ENCODE assay signal across 19 cellular contexts in genomic region chr20:50555687-50556086, GRCh38. TPM values are rescaled to one million over a fixed set of nuclear protein-coding genes. Genes with fewer than 3 reads are reported as not detected.
DNase-seq lines count a peak whose midpoint lies in the region; ATAC-seq, FAIRE-seq and TF ChIP-seq lines count a peak whose summit lies in the region.
"Had no signal": no experiment of that assay in that cellular context is flagged by ENCODE, and none has a peak within 500 bp of the region (broad histone marks: within the 10 kb centered on the region; RNA-seq: fewer than 3 reads in every experiment).

No MANE protein-coding gene starts in this region.

- 0 out of 2 replicates have a peak, but pooled peaks have one; percentile 7 for TF ChIP-seq EP300 in K562 (IDR thresholded peaks at IDR 0.05; ENCODE audit: low read length)

- H3K9me3 ChIP-seq in K562 (replicated peaks; ENCODE audit: control insufficient read depth, insufficient read depth, low read depth, low read length): no peaks in the 10 kb centered on the region

- peak; percentile 16 for ATAC-seq in Right ventricle myocardium superior (ENCODE audit: poor library complexity)
- no peak for ATAC-seq in K562
- ATAC-seq: HepG2 had no signal

- no TSS peak for BruUV-seq in K562 (replicated peaks; lab: Mats Ljungman, UMichigan)

- H3K36me3 Mint-ChIP-seq in activated CD4-positive, alpha-beta memory T cell treated with anti-CD3 and anti-CD28 coated beads for 36 hours: peaks cover 37% of the 10 kb centered on the region
- peaks cover 33% of the 10 kb centered on the region for H3K36me3 Mint-ChIP-seq in activated CD4-positive, alpha-beta memory T cell treated with anti-CD3 and anti-CD28 coated beads, Interleukin-2, amount 10 ng/mL, durations not matched to agents 7 days and 5 days (ENCODE audit: low read depth)

- H3K4me1 Mint-ChIP-seq in activated CD4-positive, alpha-beta memory T cell treated with anti-CD3 and anti-CD28 coated beads for 36 hours (ENCODE audit: low read depth): peaks cover 44% of the 10 kb centered on the region
- peaks cover 28% of the 10 kb centered on the region for H3K4me1 Mint-ChIP-seq in activated CD4-positive, alpha-beta memory T cell treated with anti-CD3 and anti-CD28 coated beads, Interleukin-2, amount 10 ng/mL, durations not matched to agents 7 days and 5 days

- FAIRE-seq in K562 (lab: Jason Lieb, UNC): no peak
- FAIRE-seq: A204.1, HepG2 had no signal

- no peak for TF ChIP-seq RAD21 in K562 (CRISPR knock-in tag; conservative IDR thresholded peaks at IDR 0.05 in 1 of 2, IDR thresholded peaks at IDR 0.05 in 1 of 2)

- no peak overlapping the region for H3K4me3 ChIP-seq in K562
- H3K4me3 ChIP-seq: PC-9 had no signal

- H3K9me1 ChIP-seq in K562 (ENCODE audit: control insufficient read depth, insufficient read depth, low read length): no peaks in the 10 kb centered on the region

- no peak overlapping the region for H3K4me3 Mint-ChIP-seq in activated CD4-positive, alpha-beta memory T cell treated with anti-CD3 and anti-CD28 coated beads for 36 hours
- H3K4me3 Mint-ChIP-seq in activated CD4-positive, alpha-beta memory T cell treated with anti-CD3 and anti-CD28 coated beads, Interleukin-2, amount 10 ng/mL, durations not matched to agents 7 days and 5 days: no peak overlapping the region
- H3K4me3 Mint-ChIP-seq: CD4-positive, alpha-beta T cell; HFFc6 had no signal

- no peaks in the 10 kb centered on the region for H3K9me3 Mint-ChIP-seq in activated CD4-positive, alpha-beta memory T cell treated with anti-CD3 and anti-CD28 coated beads for 36 hours
- no peaks in the 10 kb centered on the region for H3K9me3 Mint-ChIP-seq in activated CD4-positive, alpha-beta memory T cell treated with anti-CD3 and anti-CD28 coated beads, Interleukin-2, amount 10 ng/mL, durations not matched to agents 7 days and 5 days
- H3K9me3 Mint-ChIP-seq: CD4-positive, alpha-beta T cell; HFFc6 had no signal

- peaks cover 87% of the 10 kb centered on the region for H3K79me2 ChIP-seq in K562 (ENCODE audit: control insufficient read depth, insufficient read depth, low read length)

- intact Hi-C loops in activated CD4-positive, alpha-beta memory T cell treated with anti-CD3 and anti-CD28 coated beads for 36 hours (cut with micrococcal nuclease): no loop called here
- intact Hi-C loops in Right ventricle myocardium superior (cut with DNase I) (no loop called here), cardiac septum (cut with DNase I) (no loop called here), K562 (cut with micrococcal nuclease) (no loop called here)

- H3K36me3 ChIP-seq in K562 (ENCODE audit: control insufficient read depth, insufficient read depth, low read length): peaks cover 38% of the 10 kb centered on the region

- H3K9ac ChIP-seq in K562 (ENCODE audit: insufficient read depth in 1 of 2, low read depth in 2 of 2, low read length in 2 of 2): no peak overlapping the region

- POLR2A ChIA-PET in activated CD4-positive, alpha-beta memory T cell treated with anti-CD3 and anti-CD28 coated beads for 36 hours (lab: Charles Lee): interaction anchor here (1.7 kb wide), 1 partner anchor 39 kb away, joined by 4 read pairs; no protein-coding TSS in a partner anchor
- POLR2A ChIA-PET in activated CD4-positive, alpha-beta memory T cell treated with anti-CD3 and anti-CD28 coated beads, Interleukin-2, amount 10 ng/mL, durations not matched to agents 7 days and 5 days (lab: Charles Lee): no interaction called here
- POLR2A ChIA-PET in K562 (lab: Yijun Ruan, JAX): interaction anchor here (0.6 to 1.3 kb wide), 4 partner anchors 14 to 90 kb away, joined by 3 to 4 read pairs (median 4); no protein-coding TSS in a partner anchor

- H4K20me1 ChIP-seq in K562 (replicated peaks; ENCODE audit: control insufficient read depth, insufficient read depth, low read length): no peaks in the 10 kb centered on the region; the same call in 1 of the 2 replicates

- 13% methylated on average over 5 of the region's 5 CpGs for WGBS in K562 (ENCODE audit: insufficient coverage, low coverage, missing lambda C conversion rate)

- no peaks in the 10 kb centered on the region for H3K27me3 Mint-ChIP-seq in activated CD4-positive, alpha-beta memory T cell treated with anti-CD3 and anti-CD28 coated beads for 36 hours
- no peaks in the 10 kb centered on the region for H3K27me3 Mint-ChIP-seq in activated CD4-positive, alpha-beta memory T cell treated with anti-CD3 and anti-CD28 coated beads, Interleukin-2, amount 10 ng/mL, durations not matched to agents 7 days and 5 days
- H3K27me3 Mint-ChIP-seq: CD4-positive, alpha-beta T cell had no signal

- TF ChIP-seq CTCF in K562 (IDR thresholded peaks at IDR 0.05 in 2 of 3, conservative IDR thresholded peaks at IDR 0.05 in 1 of 3; ENCODE audit: insufficient read depth in 2 of 3, low read depth in 1 of 3, low read length in 3 of 3): no peak

- CTCF ChIA-PET in activated CD4-positive, alpha-beta memory T cell treated with anti-CD3 and anti-CD28 coated beads for 36 hours (lab: Charles Lee): interaction anchor here (0.7 to 1.9 kb wide), 3 partner anchors 8 to 15 kb away, joined by 3 to 5 read pairs (median 5); no protein-coding TSS in a partner anchor
- CTCF ChIA-PET in activated CD4-positive, alpha-beta memory T cell treated with anti-CD3 and anti-CD28 coated beads, Interleukin-2, amount 10 ng/mL, durations not matched to agents 7 days and 5 days (lab: Charles Lee): no interaction called here
- CTCF ChIA-PET in K562 (lab: Yijun Ruan, JAX; ENCODE audit: low intra/inter-chr PET ratio): no interaction called here

- no peaks in the 10 kb centered on the region for H3K27me3 ChIP-seq in K562 (ENCODE audit: control insufficient read depth in 2 of 2, insufficient read depth in 2 of 2, low read length in 2 of 2)

- H3K4me2 ChIP-seq in K562 (ENCODE audit: insufficient read depth, low read length): no peak overlapping the region
- H3K4me2 ChIP-seq: PC-9 had no signal

- peak overlapping the region; percentile 55 for H3K27ac Mint-ChIP-seq in activated CD4-positive, alpha-beta memory T cell treated with anti-CD3 and anti-CD28 coated beads for 36 hours
- no peak overlapping the region for H3K27ac Mint-ChIP-seq in activated CD4-positive, alpha-beta memory T cell treated with anti-CD3 and anti-CD28 coated beads, Interleukin-2, amount 10 ng/mL, durations not matched to agents 7 days and 5 days
- H3K27ac Mint-ChIP-seq: CD4-positive, alpha-beta T cell; HFFc6 had no signal

- no peak for DNase-seq in activated CD4-positive, alpha-beta memory T cell treated with anti-CD3 and anti-CD28 coated beads for 36 hours
- DNase-seq in activated CD4-positive, alpha-beta memory T cell treated with anti-CD3 and anti-CD28 coated beads, Interleukin-2, amount 10 ng/mL, durations not matched to agents 7 days and 5 days: no peak
- DNase-seq in Right ventricle myocardium superior (no peak), cardiac septum (ENCODE audit: low spot score) (no peak), K562 (ENCODE audit: extremely low read depth in 1 of 4, low spot score in 3 of 4) (no peak), medulla oblongata (ENCODE audit: extremely low spot score) (no peak), NCI-H146 treated with DMSO at 0.1 percent for 48 hours (lab: John Stamatoyannopoulos, UW; ENCODE audit: unreplicated experiment) (no peak)
- DNase-seq: Caco-2; CD4-positive, alpha-beta T cell; H7; HFFc6; KG1; NCI-H1105 treated with DMSO at 0.1 percent for 48 hours; NCI-H1694 treated with DMSO at 0.1 percent for 48 hours; NCI-H226; NCI-H526; PC-9 had no signal

- TF ChIP-seq POLR2A in K562 (conservative IDR thresholded peaks at IDR 0.05): no peak

- H3K27ac ChIP-seq in K562 (ENCODE audit: extremely low read depth, low read depth, low read length): no peak overlapping the region
- H3K27ac ChIP-seq: PC-9 had no signal

- peaks cover 4 to 7% of the 10 kb centered on the region in 2 experiments; a peak in 4 of 5 replicates for H3K4me1 ChIP-seq in K562 (replicated peaks in 1 of 2; ENCODE audit: control insufficient read depth in 2 of 2, insufficient read depth in 2 of 2, low read length in 2 of 2)
- H3K4me1 ChIP-seq: Caco-2 had no signal

- no peak overlapping the region for H2AFZ ChIP-seq in K562 (ENCODE audit: low read depth, low read length)
- H2AFZ ChIP-seq: PC-9 had no signal

- in situ Hi-C loops in K562 (cut with MboI): no loop called here

TF ChIP-seq in K562, 482 proteins besides CTCF, POLR2A, EP300 and RAD21 (continues in another document):
- no peak for TF ChIP-seq PHB2 (IDR thresholded peaks at IDR 0.05; ENCODE audit: low read depth)
- TF ChIP-seq ZEB2 (IDR thresholded peaks at IDR 0.05): no peak

RNA-seq across cellular contexts. Expression of gene PTPN1, which starts 45.5 kb away (rescaled TPM):
- 10 to 100 TPM; 80.6 to 83.4 TPM for total RNA-seq in activated CD4-positive, alpha-beta memory T cell treated with anti-CD3 and anti-CD28 coated beads for 36 hours
- total RNA-seq in activated CD4-positive, alpha-beta memory T cell treated with anti-CD3 and anti-CD28 coated beads, Interleukin-2, amount 10 ng/mL, durations not matched to agents 7 days and 5 days: 10 to 100 TPM; 79.6 to 80.5 TPM
- total RNA-seq in Right ventricle myocardium superior (20.1 TPM), cardiac septum (34.2 TPM), K562 (2014; rRNA removed) (56.4 and 69.8 TPM in 2 replicates), K562 (2014; rRNA removed; fragmentation: Illumina TruSeq; extraction: Trizol) (44.5 and 49.4 TPM in 2 replicates), K562 (2015; rRNA removed; fragmentation: Illumina TruSeq; extraction: Trizol) (58.5 and 58.9 TPM in 2 replicates), K562 (2021) (71.9 and 80.4 TPM in 2 replicates)
- total RNA-seq in K562 (2011; cell fraction: chromatin; rRNA removed; ENCODE audit: low replicate concordance): 39.8 and 48.2 TPM in 2 replicates
- total RNA-seq in K562 (2011; cell fraction: nucleolus; rRNA removed): 25.1 and 26.7 TPM in 2 replicates
- total RNA-seq in K562 (2011; cell fraction: nucleoplasm; rRNA removed): 44.3 and 59.5 TPM in 2 replicates
- polyA plus RNA-seq in K562 (2011; rRNA removed) (31.5 and 53.1 TPM in 2 replicates), K562 (2014; fragmentation: Illumina TruSeq; extraction: Trizol) (85.3 and 88.7 TPM in 2 replicates), K562 (2014; fragmentation: Nextera tagmentation; extraction: Ambion mirVana) (10 to 100 TPM; 11.0 to 15.7 TPM), K562 (2014; rRNA removed) (52.5 and 54.0 TPM in 2 replicates)
- polyA plus RNA-seq in K562 (2011; cell fraction: cytosol; rRNA removed): 38.3 and 62.4 TPM in 2 replicates
- polyA plus RNA-seq in K562 (2011; cell fraction: nucleus; rRNA removed): 50.2 and 94.2 TPM in 2 replicates
- 56.3 and 67.9 TPM in 2 replicates for polyA plus RNA-seq in K562 (2012)
- 40.7 and 49.1 TPM in 2 replicates for polyA minus RNA-seq in K562 (2011; rRNA and poly(A)+ RNA removed)
- 25.5 and 37.9 TPM in 2 replicates for polyA minus RNA-seq in K562 (2011; cell fraction: cytosol; rRNA and poly(A)+ RNA removed)
- 13.3 and 26.4 TPM in 2 replicates for polyA minus RNA-seq in K562 (2011; cell fraction: nucleus; rRNA and poly(A)+ RNA removed)
